Comparison of ENCODE assay signal across 9 cellular contexts in the genomic region with DNA sequence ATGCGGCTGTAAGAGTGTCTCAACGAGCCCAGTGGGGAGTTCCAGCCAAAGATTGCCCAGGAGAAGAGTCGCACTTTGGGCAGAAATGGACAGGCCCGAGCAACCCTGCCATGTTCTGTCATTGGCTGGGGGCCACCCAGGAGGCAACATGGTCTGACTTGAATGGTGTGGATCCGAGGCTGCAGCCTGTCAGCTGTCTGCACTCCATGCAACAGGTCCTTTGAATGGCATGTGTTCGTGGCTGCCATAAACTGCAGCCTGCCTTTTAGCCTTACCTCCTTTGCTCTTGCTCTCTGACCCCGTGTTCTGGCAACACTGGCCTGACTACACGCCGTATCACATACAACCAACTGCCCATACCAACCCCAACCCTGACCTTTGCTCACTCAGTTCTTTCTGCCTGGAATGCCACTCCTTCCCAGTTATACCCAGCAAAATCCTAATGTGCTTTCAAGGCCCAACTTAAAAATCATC. TPM values are rescaled to one million over a fixed set of nuclear protein-coding genes. Genes with fewer than 3 reads are reported as not detected.
A peak's percentile ranks its signal among the peaks of the same experiment; 100 is the strongest.
DNase-seq lines count a peak whose midpoint lies in the region; ATAC-seq, FAIRE-seq and TF ChIP-seq lines count a peak whose summit lies in the region.
"Had no signal": no experiment of that assay in that cellular context is flagged by ENCODE, and none has a peak within 500 bp of the region (broad histone marks: within the 10 kb centered on the region; RNA-seq: fewer than 3 reads in every experiment).

No MANE protein-coding gene starts in this region.

- no peak for TF ChIP-seq EP300 in K562 (IDR thresholded peaks at IDR 0.05; ENCODE audit: low read length)

- H3K9ac ChIP-seq in K562 (ENCODE audit: insufficient read depth in 1 of 2, low read depth in 2 of 2, low read length in 2 of 2) (peak overlapping the region in 1 of 2 experiments; percentile 62; a peak in 1 of 4 replicates), muscle layer of colon (ENCODE audit: low read length) (no peak overlapping the region)

- TF ChIP-seq RAD21 in K562 (CRISPR knock-in tag; conservative IDR thresholded peaks at IDR 0.05 in 1 of 2, IDR thresholded peaks at IDR 0.05 in 1 of 2): no peak

- no peak overlapping the region for H3K4me3 ChIP-seq in heart left ventricle
- no peak overlapping the region for H3K4me3 ChIP-seq in right cardiac atrium (ENCODE audit: low read length)
- no peak overlapping the region for H3K4me3 ChIP-seq in K562
- no peak overlapping the region for H3K4me3 ChIP-seq in muscle layer of colon (ENCODE audit: low read depth in 1 of 2, low read length in 2 of 2)
- no peak overlapping the region for H3K4me3 ChIP-seq in upper lobe of right lung
- H3K4me3 ChIP-seq: tibial nerve had no signal

- ATAC-seq in heart left ventricle (no peak), right cardiac atrium (no peak), K562 (no peak), upper lobe of right lung (no peak), HG02884 (IDR thresholded peaks at IDR 0.05; ENCODE audit: unreplicated experiment) (no peak)

- no peak overlapping the region for H3K4me2 ChIP-seq in K562 (ENCODE audit: insufficient read depth, low read length)

- CTCF ChIA-PET in K562 (lab: Yijun Ruan, JAX; ENCODE audit: low intra/inter-chr PET ratio): no interaction called here

- no peaks in the 10 kb centered on the region for H3K9me1 ChIP-seq in K562 (ENCODE audit: control insufficient read depth, insufficient read depth, low read length)

- peak overlapping the region; percentile 46 for H2AFZ ChIP-seq in K562 (ENCODE audit: low read depth, low read length)

- TF ChIP-seq CTCF in heart left ventricle (IDR thresholded peaks at IDR 0.05) (no peak), K562 (IDR thresholded peaks at IDR 0.05 in 2 of 3, conservative IDR thresholded peaks at IDR 0.05 in 1 of 3; ENCODE audit: insufficient read depth in 2 of 3, low read depth in 1 of 3, low read length in 3 of 3) (no peak), upper lobe of right lung (IDR thresholded peaks at IDR 0.05) (no peak)

- TF ChIP-seq POLR2A in heart left ventricle (IDR thresholded peaks at IDR 0.05) (no peak), K562 (conservative IDR thresholded peaks at IDR 0.05) (no peak)

- H3K4me1 ChIP-seq in heart left ventricle (peaks cover 19 to 100% (median 86%) of the 10 kb centered on the region in 12 donors), right cardiac atrium (ENCODE audit: control insufficient read depth, insufficient read depth, low read length) (peaks cover 33% of the 10 kb centered on the region), K562 (replicated peaks in 1 of 2; ENCODE audit: control insufficient read depth in 2 of 2, insufficient read depth in 2 of 2, low read length in 2 of 2) (peaks cover 18 to 31% of the 10 kb centered on the region in 2 experiments; a peak in 4 of 5 replicates), muscle layer of colon (ENCODE audit: insufficient read depth, low read length) (peaks cover 78% of the 10 kb centered on the region), upper lobe of right lung (peaks cover 84% of the 10 kb centered on the region)

- POLR2A ChIA-PET in K562 (lab: Yijun Ruan, JAX): interaction anchor here (0.6 to 3.7 kb wide), 6 partner anchors 9 to 39 kb away, joined by 3 to 25 read pairs (median 4); no protein-coding TSS in a partner anchor

- peaks cover 0 to 14% (median 6%) of the 10 kb centered on the region in 9 donors for H3K36me3 ChIP-seq in heart left ventricle
- no peaks in the 10 kb centered on the region for H3K36me3 ChIP-seq in K562 (ENCODE audit: control insufficient read depth, insufficient read depth, low read length)
- no peaks in the 10 kb centered on the region for H3K36me3 ChIP-seq in muscle layer of colon (ENCODE audit: insufficient read depth, low read length)
- no peaks in the 10 kb centered on the region for H3K36me3 ChIP-seq in upper lobe of right lung

- no peaks in the 10 kb centered on the region for H4K20me1 ChIP-seq in K562 (replicated peaks; ENCODE audit: control insufficient read depth, insufficient read depth, low read length)

- WGBS in heart left ventricle, 4 donors: 54 to 78% (median 64%) methylated on average over 9 of the region's 9 CpGs
- 64% methylated on average over 9 of the region's 9 CpGs for WGBS in right cardiac atrium
- WGBS in K562 (ENCODE audit: insufficient coverage, low coverage, missing lambda C conversion rate): 35% methylated on average over 9 of the region's 9 CpGs

- H3K27ac ChIP-seq in heart left ventricle (peak overlapping the region in 8 of 12 donors; percentile 9 to 82 (median 44)), right cardiac atrium (ENCODE audit: low read length) (no peak overlapping the region), K562 (ENCODE audit: extremely low read depth, low read depth, low read length) (no peak overlapping the region), muscle layer of colon (ENCODE audit: low read depth, low read length) (peak overlapping the region; percentile 61), upper lobe of right lung (peak overlapping the region; percentile 44)
- H3K27ac ChIP-seq: tibial nerve had no signal

- H3K27me3 ChIP-seq in heart left ventricle (no peaks in the 10 kb centered on the region), right cardiac atrium (ENCODE audit: control insufficient read depth, insufficient read depth) (no peaks in the 10 kb centered on the region), K562 (ENCODE audit: control insufficient read depth in 2 of 2, insufficient read depth in 2 of 2, low read length in 2 of 2) (no peaks in the 10 kb centered on the region), muscle layer of colon (ENCODE audit: control insufficient read depth in 1 of 2, insufficient read depth in 2 of 2, low read length in 2 of 2) (no peaks in the 10 kb centered on the region), upper lobe of right lung (no peaks in the 10 kb centered on the region)
- H3K27me3 ChIP-seq: tibial nerve had no signal

- BruUV-seq in K562 (replicated peaks; lab: Mats Ljungman, UMichigan): no TSS peak

- H3K9me3 ChIP-seq in heart left ventricle: no peaks in the 10 kb centered on the region
- no peaks in the 10 kb centered on the region for H3K9me3 ChIP-seq in right cardiac atrium (ENCODE audit: control insufficient read depth, low read length)
- no peaks in the 10 kb centered on the region for H3K9me3 ChIP-seq in K562 (replicated peaks; ENCODE audit: control insufficient read depth, insufficient read depth, low read depth, low read length)
- H3K9me3 ChIP-seq in muscle layer of colon (ENCODE audit: low read length): no peaks in the 10 kb centered on the region
- no peaks in the 10 kb centered on the region for H3K9me3 ChIP-seq in upper lobe of right lung
- H3K9me3 ChIP-seq: tibial nerve had no signal

- no peak for DNase-seq in heart left ventricle
- DNase-seq in right cardiac atrium: no peak
- DNase-seq in K562 (ENCODE audit: extremely low read depth in 1 of 4, low spot score in 3 of 4): no peak
- no peak for DNase-seq in upper lobe of right lung
- DNase-seq in GM19239 (ENCODE audit: insufficient read length, low spot score): no peak
- DNase-seq in stimulated activated CD4-positive, alpha-beta T cell treated with anti-CD3 and anti-CD28 coated beads, Interleukin-2, amount 100 ng/mL, for 48 hours: no peak

- no peak for FAIRE-seq in K562 (lab: Jason Lieb, UNC)
- FAIRE-seq in GM19239 (lab: Jason Lieb, UNC): no peak

- in situ Hi-C loops in K562 (cut with MboI): no loop called here

- no peaks in the 10 kb centered on the region for H3K79me2 ChIP-seq in K562 (ENCODE audit: control insufficient read depth, insufficient read depth, low read length)

- intact Hi-C loops in heart left ventricle (cut with DNase I) (no loop called here), right cardiac atrium (cut with DNase I) (no loop called here), K562 (cut with micrococcal nuclease) (no loop called here), upper lobe of right lung (cut with DNase I) (no loop called here)

TF ChIP-seq in K562, 482 proteins besides CTCF, POLR2A, EP300 and RAD21 (continues in another document):
- TF ChIP-seq STAG1 (CRISPR knock-in tag; IDR thresholded peaks at IDR 0.05; ENCODE audit: borderline replicate concordance) (no peak), HNRNPH1 (optimal IDR thresholded peaks at IDR 0.05; ENCODE audit: low read depth, low read length) (no peak), ZNF239 (CRISPR knock-in tag; IDR thresholded peaks at IDR 0.05) (no peak)

RNA-seq across cellular contexts. Expression of a gene that starts 55.7 kb away (rescaled TPM):
- total RNA-seq in heart left ventricle (100 to 1,000 TPM in 1 of 9 donors, 10 to 100 TPM in 7, 1 to 10 TPM in 1; 9.2 to 190 (median 18.4) TPM), right cardiac atrium (10 to 100 TPM in 3 of 4 donors, 1 to 10 TPM in 1; 9.4 to 17.9 (median 13.8) TPM), K562 (2014; rRNA removed) (3.0 and 4.4 TPM in 2 replicates), K562 (2014; rRNA removed; fragmentation: Illumina TruSeq; extraction: Trizol) (4.4 and 6.1 TPM in 2 replicates), K562 (2015; rRNA removed; fragmentation: Illumina TruSeq; extraction: Trizol) (7.4 and 8.2 TPM in 2 replicates), K562 (2021) (10.6 and 12.3 TPM in 2 replicates), upper lobe of right lung (59.5 TPM)
- polyA plus RNA-seq in heart left ventricle (10 to 100 TPM in 1 of 2 donors, 1 to 10 TPM in 1; 7.5 to 12.2 TPM), right cardiac atrium (11.7 TPM), K562 (2011; rRNA removed) (4.9 and 5.4 TPM in 2 replicates), K562 (2014; fragmentation: Illumina TruSeq; extraction: Trizol) (5.3 and 7.3 TPM in 2 replicates), K562 (2014; fragmentation: Nextera tagmentation; extraction: Ambion mirVana) (1 to 10 TPM; 1.1 to 1.3 TPM), K562 (2014; rRNA removed) (5.9 and 6.0 TPM in 2 replicates)
- 28.2 and 57.3 TPM in 2 replicates for total RNA-seq in K562 (2011; cell fraction: chromatin; rRNA removed; ENCODE audit: low replicate concordance)
- 33.9 and 37.9 TPM in 2 replicates for total RNA-seq in K562 (2011; cell fraction: nucleolus; rRNA removed)
- 29.7 and 35.8 TPM in 2 replicates for total RNA-seq in K562 (2011; cell fraction: nucleoplasm; rRNA removed)
- polyA plus RNA-seq in K562 (2011; cell fraction: cytosol; rRNA removed): 3.6 and 5.0 TPM in 2 replicates
- polyA plus RNA-seq in K562 (2011; cell fraction: nucleus; rRNA removed): 12.7 and 17.0 TPM in 2 replicates
- polyA plus RNA-seq in K562 (2012): 7.0 and 22.7 TPM in 2 replicates
- polyA minus RNA-seq in K562 (2011; rRNA and poly(A)+ RNA removed): 14.3 and 15.6 TPM in 2 replicates
- 4.2 and 9.4 TPM in 2 replicates for polyA minus RNA-seq in K562 (2011; cell fraction: cytosol; rRNA and poly(A)+ RNA removed)
- polyA minus RNA-seq in K562 (2011; cell fraction: nucleus; rRNA and poly(A)+ RNA removed): 19.7 and 23.8 TPM in 2 replicates

Comparison
In these comparisons a context has a peak if more than half of its experiments do, and no peak if none do; other contexts are left out.
1. H3K27ac ChIP-seq: peak in heart left ventricle (8 of 12), muscle layer of colon (single experiment) and upper lobe of right lung (single experiment); none in right cardiac atrium (single experiment) and K562 (single experiment).